Comparison of ENCODE assay signal across 14 cellular contexts in genomic region chr16:87993901-87994300, GRCh38.
"Had no signal": no experiment of that assay in that cellular context is flagged by ENCODE, and none has a peak within 500 bp of the region (broad histone marks: within the 10 kb centered on the region; RNA-seq: fewer than 3 reads in every experiment).

No MANE protein-coding gene starts in this region.

- DNase-seq: colonic mucosa; dermis blood vessel endothelial cell; foreskin melanocyte; head of caudate nucleus; left colon; left ventricle myocardium superior; mesenchymal stem cell; naive thymus-derived CD4-positive, alpha-beta T cell; nephron progenitor cell; posterior cingulate gyrus; stimulated activated CD4-positive, alpha-beta T cell treated with anti-CD3 and anti-CD28 coated beads, Interleukin-2, amount 100 ng/mL, for 24 hours; stimulated activated naive CD8-positive, alpha-beta T cell treated with anti-CD3 and anti-CD28 coated beads, Interleukin-15, Interleukin-2, amounts not matched to agents 100 U/mL and 50 U/mL, for 24 hours; upper lobe of left lung had no signal

- H3K4me3 Mint-ChIP-seq: naive thymus-derived CD4-positive, alpha-beta T cell; nephron progenitor cell had no signal

- H3K27ac Mint-ChIP-seq: nephron progenitor cell had no signal

- ATAC-seq: left colon; left ventricle myocardium superior; naive thymus-derived CD4-positive, alpha-beta T cell; sciatic nerve; stimulated activated naive CD8-positive, alpha-beta T cell treated with anti-CD3 and anti-CD28 coated beads, Interleukin-15, Interleukin-2, amounts not matched to agents 100 U/mL and 50 U/mL, for 24 hours had no signal
